ENCODE assay signal across 8 cellular contexts in genomic region chr19:1261512-1261862, GRCh38. TPM values are rescaled to one million over a fixed set of nuclear protein-coding genes. Genes with fewer than 3 reads are reported as not detected.
DNase-seq lines count a peak whose midpoint lies in the region; ATAC-seq and TF ChIP-seq lines count a peak whose summit lies in the region.

No MANE protein-coding gene starts in this region.

- H3K4me1 Mint-ChIP-seq in chondrocyte (ENCODE audit: low read depth): peaks cover 77% of the 10 kb centered on the region

- peaks cover 58% of the 10 kb centered on the region for H3K4me1 ChIP-seq in DND-41 (ENCODE audit: insufficient read depth, low read length)
- peaks cover 41% of the 10 kb centered on the region for H3K4me1 ChIP-seq in muscle layer of colon (ENCODE audit: insufficient read depth, low read length)

- H2AFZ ChIP-seq in DND-41 (ENCODE audit: low read depth, low read length): peak overlapping the region; percentile 74; the same call in 1 of the 2 replicates

- H3K79me2 ChIP-seq in DND-41 (ENCODE audit: insufficient read depth, low read length): peaks cover 5% of the 10 kb centered on the region

- ATAC-seq in DND-41 (ENCODE audit: insufficient read depth, low read depth): no peak
- ATAC-seq in HG03196 (IDR thresholded peaks at IDR 0.05; ENCODE audit: unreplicated experiment): no peak
- no peak for ATAC-seq in GM19351 (IDR thresholded peaks at IDR 0.05; ENCODE audit: unreplicated experiment)
- no peak for ATAC-seq in left lobe of liver

- H3K27ac Mint-ChIP-seq in chondrocyte (ENCODE audit: unreplicated experiment): peak overlapping the region; percentile 88

- peaks cover 19% of the 10 kb centered on the region for H3K36me3 ChIP-seq in DND-41 (ENCODE audit: insufficient read depth, low read length)
- peaks cover 19% of the 10 kb centered on the region for H3K36me3 ChIP-seq in muscle layer of colon (ENCODE audit: insufficient read depth, low read length)

- H3K27ac ChIP-seq in DND-41 (ENCODE audit: low read length) (peak overlapping the region; percentile 87), muscle layer of colon (ENCODE audit: low read depth, low read length) (peak overlapping the region; percentile 81)

- H3K27me3 Mint-ChIP-seq in chondrocyte (ENCODE audit: low read depth): no peaks in the 10 kb centered on the region

- H3K4me3 Mint-ChIP-seq in chondrocyte (ENCODE audit: unreplicated experiment): peak overlapping the region; percentile 69

- peak overlapping the region; percentile 92 for H3K4me2 ChIP-seq in DND-41 (ENCODE audit: insufficient read depth, low read length)

- DNase-seq in DND-41 (no peak), MV-4-11 (lab: John Stamatoyannopoulos, UW) (peak; percentile 19), chondrocyte (ENCODE audit: low spot score) (no peak), left lobe of liver (ENCODE audit: low spot score) (no peak)
- no peak for DNase-seq in central memory CD4-positive, alpha-beta T cell

- no peaks in the 10 kb centered on the region for H3K9me3 ChIP-seq in DND-41 (ENCODE audit: insufficient read depth, low read length, severe bottlenecking)
- no peaks in the 10 kb centered on the region for H3K9me3 ChIP-seq in muscle layer of colon (ENCODE audit: low read length)

- peak; percentile 43 for TF ChIP-seq CTCF in DND-41 (IDR thresholded peaks at IDR 0.05; ENCODE audit: borderline replicate concordance, extremely low read depth, low read length, poor library complexity, severe bottlenecking)
- peak; percentile 58 for TF ChIP-seq CTCF in chondrocyte (IDR thresholded peaks at IDR 0.05)

- H3K36me3 Mint-ChIP-seq in chondrocyte (ENCODE audit: low read depth): peaks cover 7% of the 10 kb centered on the region

- H3K4me3 ChIP-seq in DND-41 (ENCODE audit: low read depth in 1 of 2, low read length in 2 of 2) (peak overlapping the region; percentile 47 to 71; a peak in 3 of 4 replicates), muscle layer of colon (ENCODE audit: low read depth in 1 of 2, low read length in 2 of 2) (peak overlapping the region; percentile 55 to 67)

- H3K9me3 Mint-ChIP-seq in chondrocyte (ENCODE audit: low read depth): no peaks in the 10 kb centered on the region

- H4K20me1 ChIP-seq in DND-41 (ENCODE audit: insufficient read depth, low read length): peaks cover 6% of the 10 kb centered on the region; the same call in 1 of the 2 replicates

- H3K9ac ChIP-seq in DND-41 (ENCODE audit: low read depth, low read length) (peak overlapping the region; percentile 78), muscle layer of colon (ENCODE audit: low read length) (peak overlapping the region; percentile 63)

- H3K27me3 ChIP-seq in DND-41 (ENCODE audit: insufficient read depth, low read length, poor library complexity) (no peaks in the 10 kb centered on the region), muscle layer of colon (ENCODE audit: control insufficient read depth in 1 of 2, insufficient read depth in 2 of 2, low read length in 2 of 2) (no peaks in the 10 kb centered on the region)

RNA-seq across cellular contexts. Expression of gene CIRBP, which starts 7.6 kb away (rescaled TPM):
- total RNA-seq in chondrocyte: 295 to 320 TPM (median 303 TPM) in 3 replicates
- 125 TPM for total RNA-seq in left lobe of liver

RNA-seq across cellular contexts. Expression of gene MIDN, which starts 13.1 kb away (rescaled TPM):
- total RNA-seq in chondrocyte: 64.5 to 75.3 TPM (median 68.3 TPM) in 3 replicates
- 51.7 TPM for total RNA-seq in left lobe of liver

RNA-seq across cellular contexts. Expression of gene FAM174C, which starts 13.8 kb away (rescaled TPM):
- total RNA-seq in chondrocyte (32.7 to 41.3 TPM (median 36.1 TPM) in 3 replicates), left lobe of liver (48.0 TPM)

RNA-seq across cellular contexts. Expression of gene ATP5F1D, which starts 19.9 kb away (rescaled TPM):
- total RNA-seq in chondrocyte: 110 to 125 TPM (median 122 TPM) in 3 replicates
- 282 TPM for total RNA-seq in left lobe of liver

RNA-seq across cellular contexts. Expression of gene CBARP, which starts 23.7 kb away (rescaled TPM):
- total RNA-seq in chondrocyte: 4.8 to 9.0 TPM (median 7.6 TPM) in 3 replicates
- 0.38 TPM for total RNA-seq in left lobe of liver
